In the genomic region with DNA sequence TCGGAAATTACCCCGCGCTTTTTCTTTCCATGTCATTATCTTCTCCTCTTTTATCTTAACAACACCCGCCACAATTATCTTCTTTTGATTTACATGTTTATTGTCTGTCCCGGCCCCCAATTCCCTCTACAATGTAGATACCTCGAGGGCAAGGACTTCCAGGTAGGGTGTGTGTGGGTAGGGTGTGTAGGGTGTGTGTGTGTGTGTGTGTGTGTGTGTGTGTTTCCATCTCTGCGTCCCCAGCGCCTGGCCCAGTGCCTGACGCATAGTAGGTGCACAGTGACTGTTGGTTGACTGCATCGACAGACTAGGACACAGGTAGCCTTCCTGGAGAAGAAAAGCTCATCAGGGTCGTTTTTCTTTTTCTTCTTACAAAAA, we compare ENCODE assay signal across 10 cellular contexts.
A peak's percentile ranks its signal among the peaks of the same experiment; 100 is the strongest.
DNase-seq lines count a peak whose midpoint lies in the region; ATAC-seq and TF ChIP-seq lines count a peak whose summit lies in the region.
"Had no signal": no experiment of that assay in that cellular context is flagged by ENCODE, and none has a peak within 500 bp of the region (broad histone marks: within the 10 kb centered on the region; RNA-seq: fewer than 3 reads in every experiment).

No MANE protein-coding gene starts in this region.

- peak overlapping the region; percentile 80 for H2AFZ ChIP-seq in GM23338
- peak overlapping the region; percentile 91 for H2AFZ ChIP-seq in hepatocyte

- peaks cover 32% of the 10 kb centered on the region for H3K4me1 ChIP-seq in GM23338 (ENCODE audit: insufficient read depth)
- H3K4me1 ChIP-seq in hepatocyte (ENCODE audit: insufficient read depth) = peaks cover 10% of the 10 kb centered on the region

- H3K9me3 ChIP-seq in hepatocyte (ENCODE audit: low read depth) = no peaks in the 10 kb centered on the region

- no peak overlapping the region for H3K27ac Mint-ChIP-seq in GM23338

- no peaks in the 10 kb centered on the region for H3K9me3 Mint-ChIP-seq in GM23338

- H3K27ac ChIP-seq in GM23338 (ENCODE audit: low read depth) (no peak overlapping the region), hepatocyte (no peak overlapping the region)

- H3K36me3 ChIP-seq in GM23338 (ENCODE audit: insufficient read depth) = no peaks in the 10 kb centered on the region
- no peaks in the 10 kb centered on the region for H3K36me3 ChIP-seq in hepatocyte (replicated peaks; ENCODE audit: insufficient read depth, low read depth)

- H3K27me3 ChIP-seq in GM23338 (ENCODE audit: insufficient read depth) (peaks cover 84% of the 10 kb centered on the region), hepatocyte (peaks cover 39% of the 10 kb centered on the region)

- H3K4me1 Mint-ChIP-seq in GM23338 = peaks cover 39% of the 10 kb centered on the region

- H3K27me3 Mint-ChIP-seq in GM23338 (ENCODE audit: insufficient read depth, low read depth, poor library complexity) = peaks cover 64% of the 10 kb centered on the region

- peak overlapping the region; percentile 77 for H3K4me3 ChIP-seq in GM23338
- H3K4me3 ChIP-seq in WI38 (ENCODE audit: low read depth, low read length) = peak overlapping the region; percentile 49; the same call in 1 of the 2 replicates
- peak overlapping the region; percentile 96 for H3K4me3 ChIP-seq in hepatocyte
- H3K4me3 ChIP-seq in retinal pigment epithelial cell (ENCODE audit: low read length) = peak overlapping the region; percentile 67

- H3K79me2 ChIP-seq in GM23338 (replicated peaks; ENCODE audit: insufficient read depth) = no peaks in the 10 kb centered on the region
- H3K79me2 ChIP-seq in hepatocyte = peaks cover 2% of the 10 kb centered on the region

- H3K36me3 Mint-ChIP-seq in GM23338 (ENCODE audit: low read depth) = no peaks in the 10 kb centered on the region

- no peak for ATAC-seq in GM23338

- 22% methylated on average over 11 of the region's 11 CpGs for WGBS in hepatocyte (ENCODE audit: low lambda C conversion rate, missing lambda C conversion rate)

- no peak for DNase-seq in GM23338 (ENCODE audit: low spot score)
- DNase-seq in hepatocyte (ENCODE audit: low spot score) = no peak
- no peak for DNase-seq in retinal pigment epithelial cell (ENCODE audit: low read depth)
- DNase-seq in GDM1 (lab: John Stamatoyannopoulos, UW) = no peak
- no peak for DNase-seq in Ammon's horn (ENCODE audit: low spot score)
- no peak for DNase-seq in NCI-H446 (lab: John Stamatoyannopoulos, UW)
- no peak for DNase-seq in effector CD4-positive, alpha-beta T cell
- DNase-seq: SHP77 treated with DMSO at 0.1 percent for 48 hours; stimulated activated CD4-positive, alpha-beta T cell treated with anti-CD3 and anti-CD28 coated beads, Interleukin-4, amount 100 ng/mL, for 24 hours had no signal

- no peaks in the 10 kb centered on the region for H3K9me2 ChIP-seq in GM23338 (ENCODE audit: insufficient read depth)
- H3K9me2 ChIP-seq in hepatocyte (replicated peaks; ENCODE audit: insufficient read depth) = no peaks in the 10 kb centered on the region

- H3F3A ChIP-seq in GM23338 (replicated peaks; ENCODE audit: low read depth) = peaks cover 9% of the 10 kb centered on the region; the same call in 1 of the 2 replicates

- TF ChIP-seq CTCF in GM23338 (conservative IDR thresholded peaks at IDR 0.05; ENCODE audit: low read depth in 2 of 2) = no peak
- no peak for TF ChIP-seq CTCF in WI38 (IDR thresholded peaks at IDR 0.05; ENCODE audit: low read depth, low read length)
- no peak for TF ChIP-seq CTCF in hepatocyte (IDR thresholded peaks at IDR 0.05; ENCODE audit: poor library complexity)
- TF ChIP-seq CTCF in retinal pigment epithelial cell (conservative IDR thresholded peaks at IDR 0.05; ENCODE audit: low read depth, low read length) = no peak

- H3K4me2 ChIP-seq in GM23338 (peak overlapping the region; percentile 85), hepatocyte (peak overlapping the region; percentile 99)

- H4K20me1 ChIP-seq in GM23338 (replicated peaks; ENCODE audit: insufficient read depth) (peaks cover 7% of the 10 kb centered on the region; the same call in 1 of the 2 replicates), hepatocyte (ENCODE audit: insufficient read depth, poor library complexity, severe bottlenecking) (no peaks in the 10 kb centered on the region)

- peak overlapping the region; percentile 70 for H3K4me3 Mint-ChIP-seq in GM23338

TF ChIP-seq in GM23338, 12 proteins besides CTCF, POLR2A, EP300 and RAD21:
- TF ChIP-seq, protein P1, sequence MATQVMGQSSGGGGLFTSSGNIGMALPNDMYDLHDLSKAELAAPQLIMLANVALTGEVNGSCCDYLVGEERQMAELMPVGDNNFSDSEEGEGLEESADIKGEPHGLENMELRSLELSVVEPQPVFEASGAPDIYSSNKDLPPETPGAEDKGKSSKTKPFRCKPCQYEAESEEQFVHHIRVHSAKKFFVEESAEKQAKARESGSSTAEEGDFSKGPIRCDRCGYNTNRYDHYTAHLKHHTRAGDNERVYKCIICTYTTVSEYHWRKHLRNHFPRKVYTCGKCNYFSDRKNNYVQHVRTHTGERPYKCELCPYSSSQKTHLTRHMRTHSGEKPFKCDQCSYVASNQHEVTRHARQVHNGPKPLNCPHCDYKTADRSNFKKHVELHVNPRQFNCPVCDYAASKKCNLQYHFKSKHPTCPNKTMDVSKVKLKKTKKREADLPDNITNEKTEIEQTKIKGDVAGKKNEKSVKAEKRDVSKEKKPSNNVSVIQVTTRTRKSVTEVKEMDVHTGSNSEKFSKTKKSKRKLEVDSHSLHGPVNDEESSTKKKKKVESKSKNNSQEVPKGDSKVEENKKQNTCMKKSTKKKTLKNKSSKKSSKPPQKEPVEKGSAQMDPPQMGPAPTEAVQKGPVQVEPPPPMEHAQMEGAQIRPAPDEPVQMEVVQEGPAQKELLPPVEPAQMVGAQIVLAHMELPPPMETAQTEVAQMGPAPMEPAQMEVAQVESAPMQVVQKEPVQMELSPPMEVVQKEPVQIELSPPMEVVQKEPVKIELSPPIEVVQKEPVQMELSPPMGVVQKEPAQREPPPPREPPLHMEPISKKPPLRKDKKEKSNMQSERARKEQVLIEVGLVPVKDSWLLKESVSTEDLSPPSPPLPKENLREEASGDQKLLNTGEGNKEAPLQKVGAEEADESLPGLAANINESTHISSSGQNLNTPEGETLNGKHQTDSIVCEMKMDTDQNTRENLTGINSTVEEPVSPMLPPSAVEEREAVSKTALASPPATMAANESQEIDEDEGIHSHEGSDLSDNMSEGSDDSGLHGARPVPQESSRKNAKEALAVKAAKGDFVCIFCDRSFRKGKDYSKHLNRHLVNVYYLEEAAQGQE (IDR thresholded peaks at IDR 0.05; ENCODE audit: unreplicated experiment) = no peak
- peak; percentile 61 for TF ChIP-seq EZH2 (IDR thresholded peaks at IDR 0.05; ENCODE audit: low read depth, unreplicated experiment)
TF ChIP-seq in GM23338: peak in this region for 1.
